ENCODE assay signal across 22 cellular contexts in genomic region chr6:67210450-67210849, GRCh38.
DNase-seq lines count a peak whose midpoint lies in the region; ATAC-seq and TF ChIP-seq lines count a peak whose summit lies in the region.
"Had no signal": no experiment of that assay in that cellular context is flagged by ENCODE, and none has a peak within 500 bp of the region (broad histone marks: within the 10 kb centered on the region; RNA-seq: fewer than 3 reads in every experiment).

No MANE protein-coding gene starts in this region.

- H3K9me3 ChIP-seq in RWPE2 (ENCODE audit: severe bottlenecking): no peaks in the 10 kb centered on the region
- H3K9me3 ChIP-seq in endodermal cell (ENCODE audit: control insufficient read depth, low read length): no peaks in the 10 kb centered on the region
- H3K9me3 ChIP-seq: neutrophil, prostate gland had no signal

- no peak overlapping the region for H3K4me3 ChIP-seq in RWPE2 (ENCODE audit: severe bottlenecking)
- H3K4me3 ChIP-seq in choroid plexus epithelial cell (ENCODE audit: low read depth, low read length): no peak overlapping the region
- no peak overlapping the region for H3K4me3 ChIP-seq in endodermal cell (ENCODE audit: low read length)
- H3K4me3 ChIP-seq: prostate gland had no signal

- H3K36me3 Mint-ChIP-seq in endodermal cell (ENCODE audit: low read depth): no peaks in the 10 kb centered on the region
- H3K36me3 Mint-ChIP-seq: activated naive CD4-positive, alpha-beta T cell treated with anti-CD3 and anti-CD28 coated beads, Interleukin-2, amount 10 ng/mL, durations not matched to agents 7 days and 5 days; CD8-positive, alpha-beta T cell; IgD-negative memory B cell had no signal

- no peaks in the 10 kb centered on the region for H3K4me1 ChIP-seq in RWPE2 (ENCODE audit: insufficient read depth, poor library complexity, severe bottlenecking)
- H3K4me1 ChIP-seq in endodermal cell (ENCODE audit: control insufficient read depth, insufficient read depth, low read length): no peaks in the 10 kb centered on the region

- H3K9ac ChIP-seq in endodermal cell (ENCODE audit: extremely low read depth, low read length, poor library complexity, severe bottlenecking): no peak overlapping the region

- peak; percentile 56; the same call in 1 of the 3 replicates for ATAC-seq in RWPE2 (ENCODE audit: low read depth)
- ATAC-seq in GM18858 (IDR thresholded peaks at IDR 0.05; ENCODE audit: unreplicated experiment): no peak
- ATAC-seq: CD8-positive, alpha-beta T cell; Panc1 had no signal

- H3K36me3 ChIP-seq in RWPE2 (ENCODE audit: low read depth) (no peaks in the 10 kb centered on the region), endodermal cell (ENCODE audit: control insufficient read depth, insufficient read depth, low read length) (no peaks in the 10 kb centered on the region)
- H3K36me3 ChIP-seq: neutrophil, prostate gland, WERI-Rb-1 had no signal

- no peak overlapping the region for H3K4me3 Mint-ChIP-seq in endodermal cell
- H3K4me3 Mint-ChIP-seq: activated CD4-positive, alpha-beta T cell treated with anti-CD3 and anti-CD28 coated beads, Interleukin-2, amount 10 ng/mL, durations not matched to agents 7 days and 5 days; activated naive CD4-positive, alpha-beta T cell treated with anti-CD3 and anti-CD28 coated beads, Interleukin-2, amount 10 ng/mL, durations not matched to agents 7 days and 5 days; CD8-positive, alpha-beta T cell; IgD-negative memory B cell had no signal

- WGBS in endodermal cell (ENCODE audit: insufficient coverage in 1 of 2, insufficient read length in 1 of 2), 2 experiments: 88 to 100% methylated on average over 1 of the region's 1 CpG

- peak; percentile 19 for DNase-seq in DMS53 (lab: John Stamatoyannopoulos, UW)
- no peak for DNase-seq in DMS53 treated with DMSO at 0.1 percent for 48 hours (lab: John Stamatoyannopoulos, UW; ENCODE audit: unreplicated experiment)
- no peak for DNase-seq in RWPE2 (ENCODE audit: low spot score)
- DNase-seq in choroid plexus epithelial cell (ENCODE audit: low read depth): peak; percentile 83
- DNase-seq in renal cortical epithelial cell (ENCODE audit: low read depth): peak; percentile 13
- DNase-seq in endodermal cell: no peak
- DNase-seq in GM10266 (ENCODE audit: extremely low spot score): no peak
- DNase-seq: activated CD4-positive, alpha-beta T cell treated with anti-CD3 and anti-CD28 coated beads, Interleukin-2, amount 10 ng/mL, durations not matched to agents 7 days and 5 days; activated naive CD4-positive, alpha-beta T cell treated with anti-CD3 and anti-CD28 coated beads, Interleukin-2, amount 10 ng/mL, durations not matched to agents 7 days and 5 days; anterior cingulate cortex; CD8-positive, alpha-beta T cell; effector CD8-positive, alpha-beta T cell; MM.1S; NCI-H1436 treated with DMSO at 0.1 percent for 48 hours; NCI-H510A treated with DMSO at 0.1 percent for 48 hours; WERI-Rb-1 had no signal

- TF ChIP-seq CTCF in RWPE2 (IDR thresholded peaks at IDR 0.05; ENCODE audit: poor library complexity, severe bottlenecking) (no peak), choroid plexus epithelial cell (conservative IDR thresholded peaks at IDR 0.05; ENCODE audit: low read depth, low read length) (no peak), endodermal cell (conservative IDR thresholded peaks at IDR 0.05) (no peak), GM10266 (IDR thresholded peaks at IDR 0.05; ENCODE audit: control insufficient read depth, insufficient read depth, low read depth, missing control alignments) (no peak)

- H3K27ac Mint-ChIP-seq in endodermal cell: no peak overlapping the region
- H3K27ac Mint-ChIP-seq: activated CD4-positive, alpha-beta T cell treated with anti-CD3 and anti-CD28 coated beads, Interleukin-2, amount 10 ng/mL, durations not matched to agents 7 days and 5 days; activated naive CD4-positive, alpha-beta T cell treated with anti-CD3 and anti-CD28 coated beads, Interleukin-2, amount 10 ng/mL, durations not matched to agents 7 days and 5 days; CD8-positive, alpha-beta T cell; IgD-negative memory B cell had no signal

- H3K9me3 Mint-ChIP-seq in endodermal cell: no peaks in the 10 kb centered on the region

- no peak overlapping the region for H3K27ac ChIP-seq in RWPE2 (ENCODE audit: poor library complexity, severe bottlenecking)
- H3K27ac ChIP-seq in endodermal cell (ENCODE audit: low read depth, low read length): no peak overlapping the region
- H3K27ac ChIP-seq: 22Rv1, neutrophil, prostate gland, WERI-Rb-1 had no signal

- H3K4me1 Mint-ChIP-seq in endodermal cell: no peaks in the 10 kb centered on the region
- H3K4me1 Mint-ChIP-seq: activated CD4-positive, alpha-beta T cell treated with anti-CD3 and anti-CD28 coated beads, Interleukin-2, amount 10 ng/mL, durations not matched to agents 7 days and 5 days; activated naive CD4-positive, alpha-beta T cell treated with anti-CD3 and anti-CD28 coated beads, Interleukin-2, amount 10 ng/mL, durations not matched to agents 7 days and 5 days; IgD-negative memory B cell had no signal

- H3K27me3 Mint-ChIP-seq in endodermal cell (ENCODE audit: insufficient read depth): peaks cover 2% of the 10 kb centered on the region
- H3K27me3 Mint-ChIP-seq: activated CD4-positive, alpha-beta T cell treated with anti-CD3 and anti-CD28 coated beads, Interleukin-2, amount 10 ng/mL, durations not matched to agents 7 days and 5 days; activated naive CD4-positive, alpha-beta T cell treated with anti-CD3 and anti-CD28 coated beads, Interleukin-2, amount 10 ng/mL, durations not matched to agents 7 days and 5 days; IgD-negative memory B cell had no signal

- H3K27me3 ChIP-seq in RWPE2 (ENCODE audit: insufficient read depth, poor library complexity, severe bottlenecking) (no peaks in the 10 kb centered on the region), endodermal cell (ENCODE audit: control insufficient read depth, insufficient read depth, low read length, poor library complexity, severe bottlenecking) (no peaks in the 10 kb centered on the region)
- H3K27me3 ChIP-seq: neutrophil had no signal

Comparison
In these comparisons a context has a peak if more than half of its experiments do, and no peak if none do; other contexts are left out.
1. DNase-seq: peak in DMS53 (single experiment), choroid plexus epithelial cell (single experiment) and renal cortical epithelial cell (single experiment); none in DMS53 treated with DMSO at 0.1 percent for 48 hours (single experiment), RWPE2 (single experiment), endodermal cell (single experiment) and GM10266 (single experiment).